ENCODE assay signal across 1 cellular context in genomic region chr15:73766598-73766997, GRCh38.
TF ChIP-seq lines count a peak whose summit lies in the region.

No MANE protein-coding gene starts in this region.

TF ChIP-seq in HEK293, 187 proteins besides CTCF, POLR2A, EP300 and RAD21 (continued from another document):
- TF ChIP-seq ZNF621 (tag by site-specific recombination; IDR thresholded peaks at IDR 0.05), result 0 out of 2 replicates have a peak, but pooled peaks have one; percentile 49
- TF ChIP-seq ZNF658 (tag by site-specific recombination; IDR thresholded peaks at IDR 0.05), result 0 out of 2 replicates have a peak, but pooled peaks have one; percentile 21
- TF ChIP-seq, protein P1, sequence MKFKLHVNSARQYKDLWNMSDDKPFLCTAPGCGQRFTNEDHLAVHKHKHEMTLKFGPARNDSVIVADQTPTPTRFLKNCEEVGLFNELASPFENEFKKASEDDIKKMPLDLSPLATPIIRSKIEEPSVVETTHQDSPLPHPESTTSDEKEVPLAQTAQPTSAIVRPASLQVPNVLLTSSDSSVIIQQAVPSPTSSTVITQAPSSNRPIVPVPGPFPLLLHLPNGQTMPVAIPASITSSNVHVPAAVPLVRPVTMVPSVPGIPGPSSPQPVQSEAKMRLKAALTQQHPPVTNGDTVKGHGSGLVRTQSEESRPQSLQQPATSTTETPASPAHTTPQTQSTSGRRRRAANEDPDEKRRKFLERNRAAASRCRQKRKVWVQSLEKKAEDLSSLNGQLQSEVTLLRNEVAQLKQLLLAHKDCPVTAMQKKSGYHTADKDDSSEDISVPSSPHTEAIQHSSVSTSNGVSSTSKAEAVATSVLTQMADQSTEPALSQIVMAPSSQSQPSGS (tag by site-specific recombination; IDR thresholded peaks at IDR 0.05; ENCODE audit: low read depth), result no peak
- peak; percentile 23; the same call in 1 of the 2 replicates for TF ChIP-seq YY2 (tag by site-specific recombination; IDR thresholded peaks at IDR 0.05)
- TF ChIP-seq ZNF280C (tag by site-specific recombination; IDR thresholded peaks at IDR 0.05), result 0 out of 2 replicates have a peak, but pooled peaks have one; percentile 16
- TF ChIP-seq ZNF571 (tag by site-specific recombination; IDR thresholded peaks at IDR 0.05), result 0 out of 2 replicates have a peak, but pooled peaks have one; percentile 82
- peak; percentile 48; the same call in 1 of the 2 replicates for TF ChIP-seq ZNF112 (tag by site-specific recombination; IDR thresholded peaks at IDR 0.05)
